Comparison of ENCODE assay signal across 26 cellular contexts in genomic region chr9:121059513-121059912, GRCh38.
"Had no signal": no experiment of that assay in that cellular context is flagged by ENCODE, and none has a peak within 500 bp of the region (broad histone marks: within the 10 kb centered on the region; RNA-seq: fewer than 3 reads in every experiment).

No MANE protein-coding gene starts in this region.

- H3K36me3 ChIP-seq: ascending aorta, cardiac muscle cell had no signal

- DNase-seq: activated B cell treated with CpG ODN at 0.5 μM for 24 hours; activated CD4-positive, alpha-beta memory T cell treated with anti-CD3 and anti-CD28 coated beads for 36 hours; activated CD4-positive, CD25-positive, alpha-beta regulatory T cell treated with anti-CD3 and anti-CD28 coated beads, Interleukin-2, amount 50 U/mL, for 72 hours; activated CD8-positive, alpha-beta memory T cell treated with anti-CD3 and anti-CD28 coated beads, Interleukin-2, amount 50 U/mL, for 4 hours; activated effector memory CD4-positive, alpha-beta T cell treated with Interleukin-2 at 50 U/mL for 16 hours; activated gamma-delta T cell; activated naive CD4-positive, alpha-beta T cell treated with Interleukin-2 at 50 U/mL for 16 hours; activated naive CD8-positive, alpha-beta T cell treated with anti-CD3 and anti-CD28 coated beads, Interleukin-2, amount 10 ng/mL, durations not matched to agents 7 days and 5 days; activated naive CD8-positive, alpha-beta T cell treated with anti-CD3 and anti-CD28 coated beads, Interleukin-2, amount 50 U/mL, for 24 hours; activated T-cell treated with anti-CD3 and anti-CD28 coated beads, Interleukin-2, amount 50 U/mL, for 1 hour; T-helper 9 cell had no signal

- H3K27ac Mint-ChIP-seq: activated B cell treated with CpG ODN at 0.5 μM for 24 hours; activated CD4-positive, alpha-beta memory T cell treated with anti-CD3 and anti-CD28 coated beads for 36 hours; activated CD4-positive, alpha-beta T cell treated with anti-CD3 and anti-CD28 coated beads, Interleukin-2, amount 10 ng/mL, durations not matched to agents 7 days and 5 days; activated naive CD4-positive, alpha-beta T cell treated with anti-CD3 and anti-CD28 coated beads, Interleukin-2, amount 10 ng/mL, durations not matched to agents 7 days and 5 days; activated naive CD4-positive, alpha-beta T cell treated with anti-CD3 and anti-CD28 coated beads, Interleukin-2, amount 50 U/mL, for 24 hours; activated naive CD8-positive, alpha-beta T cell; activated naive CD8-positive, alpha-beta T cell treated with anti-CD3 and anti-CD28 coated beads, Interleukin-2, amount 10 ng/mL, durations not matched to agents 7 days and 5 days; activated naive CD8-positive, alpha-beta T cell treated with anti-CD3 and anti-CD28 coated beads, Interleukin-2, amount 50 U/mL, for 24 hours; activated T-cell treated with anti-CD3 and anti-CD28 coated beads, Interleukin-2, amount 50 U/mL, for 72 hours; activated T-helper 1 cell treated with anti-CD3 and anti-CD28 coated beads, Interleukin-12 subunit alpha, Interleukin-12 subunit beta, Interleukin-2, Interleukin-4 antibody, amounts not matched to agents 30 ng/mL and 10 ng/mL and 1 ng/mL, durations not matched to agents 14 hours and 24 hours and 36 hours; activated T-helper 2 cell treated with anti-CD3 and anti-CD28 coated beads, Interferon-gamma antibody, Interleukin-2, Interleukin-4, amounts not matched to agents 10 μg/mL and 5 μg/mL and 100 μg/mL, durations not matched to agents 14 hours and 24 hours and 36 hours; brain; T-helper 1 cell treated with Interleukin-12 subunit alpha and Interleukin-12 subunit beta and Interleukin-4 antibody, amounts not matched to agents 30 μg/mL and 1 μg/mL, for 36 hours; T-helper 2 cell treated with Interferon-gamma antibody and Interleukin-4, amounts not matched to agents 5 μg/mL and 100 μg/mL, for 36 hours had no signal

- ATAC-seq: activated T-cell treated with anti-CD3 and anti-CD28 coated beads, Interleukin-2, amount 50 U/mL, for 4 hours; activated T-cell treated with anti-CD3 and anti-CD28 coated beads, Interleukin-2, amount 50 U/mL, for 72 hours had no signal

- H3K4me3 ChIP-seq: ascending aorta, cardiac muscle cell had no signal

- H3K36me3 Mint-ChIP-seq: activated CD4-positive, alpha-beta memory T cell treated with anti-CD3 and anti-CD28 coated beads for 36 hours; activated naive CD4-positive, alpha-beta T cell treated with anti-CD3 and anti-CD28 coated beads, Interleukin-2, amount 10 ng/mL, durations not matched to agents 7 days and 5 days had no signal

- H3K27ac ChIP-seq: ascending aorta, cardiac muscle cell, VCaP had no signal

- H3K4me3 Mint-ChIP-seq: activated B cell treated with CpG ODN at 0.5 μM for 24 hours; activated CD4-positive, alpha-beta memory T cell treated with anti-CD3 and anti-CD28 coated beads for 36 hours; activated CD4-positive, alpha-beta T cell treated with anti-CD3 and anti-CD28 coated beads, Interleukin-2, amount 10 ng/mL, durations not matched to agents 7 days and 5 days; activated naive CD4-positive, alpha-beta T cell treated with anti-CD3 and anti-CD28 coated beads, Interleukin-2, amount 10 ng/mL, durations not matched to agents 7 days and 5 days; activated naive CD4-positive, alpha-beta T cell treated with anti-CD3 and anti-CD28 coated beads, Interleukin-2, amount 50 U/mL, for 24 hours; activated naive CD8-positive, alpha-beta T cell; activated naive CD8-positive, alpha-beta T cell treated with anti-CD3 and anti-CD28 coated beads, Interleukin-2, amount 10 ng/mL, durations not matched to agents 7 days and 5 days; activated naive CD8-positive, alpha-beta T cell treated with anti-CD3 and anti-CD28 coated beads, Interleukin-2, amount 50 U/mL, for 24 hours; activated T-cell treated with anti-CD3 and anti-CD28 coated beads, Interleukin-2, amount 50 U/mL, for 4 hours; activated T-cell treated with anti-CD3 and anti-CD28 coated beads, Interleukin-2, amount 50 U/mL, for 72 hours; activated T-helper 1 cell treated with anti-CD3 and anti-CD28 coated beads, Interleukin-12 subunit alpha, Interleukin-12 subunit beta, Interleukin-2, Interleukin-4 antibody, amounts not matched to agents 30 ng/mL and 10 ng/mL and 1 ng/mL, durations not matched to agents 14 hours and 24 hours and 36 hours; brain; central memory CD8-positive, alpha-beta T cell; T-helper 1 cell treated with Interleukin-12 subunit alpha and Interleukin-12 subunit beta and Interleukin-4 antibody, amounts not matched to agents 30 μg/mL and 1 μg/mL, for 36 hours; T-helper 2 cell treated with Interferon-gamma antibody and Interleukin-4, amounts not matched to agents 5 μg/mL and 100 μg/mL, for 36 hours had no signal

- H3K4me1 ChIP-seq: ascending aorta had no signal

- H3K9me3 Mint-ChIP-seq: activated naive CD4-positive, alpha-beta T cell treated with anti-CD3 and anti-CD28 coated beads, Interleukin-2, amount 10 ng/mL, durations not matched to agents 7 days and 5 days; activated naive CD4-positive, alpha-beta T cell treated with anti-CD3 and anti-CD28 coated beads, Interleukin-2, amount 50 U/mL, for 24 hours; activated T-helper 2 cell treated with anti-CD3 and anti-CD28 coated beads, Interferon-gamma antibody, Interleukin-2, Interleukin-4, amounts not matched to agents 10 μg/mL and 5 μg/mL and 100 μg/mL, durations not matched to agents 14 hours and 24 hours and 36 hours; central memory CD8-positive, alpha-beta T cell; T-helper 1 cell treated with Interleukin-12 subunit alpha and Interleukin-12 subunit beta and Interleukin-4 antibody, amounts not matched to agents 30 μg/mL and 1 μg/mL, for 36 hours had no signal

- H3K9me3 ChIP-seq: ascending aorta had no signal

- H3K27me3 ChIP-seq: ascending aorta, cardiac muscle cell had no signal

- H3K27me3 Mint-ChIP-seq: activated B cell treated with CpG ODN at 0.5 μM for 24 hours; activated CD4-positive, alpha-beta memory T cell treated with anti-CD3 and anti-CD28 coated beads for 36 hours; activated naive CD4-positive, alpha-beta T cell treated with anti-CD3 and anti-CD28 coated beads, Interleukin-2, amount 10 ng/mL, durations not matched to agents 7 days and 5 days; activated naive CD4-positive, alpha-beta T cell treated with anti-CD3 and anti-CD28 coated beads, Interleukin-2, amount 50 U/mL, for 24 hours; activated naive CD8-positive, alpha-beta T cell; brain; central memory CD8-positive, alpha-beta T cell had no signal
